Comparison of ENCODE assay signal across 1 cellular context in genomic region chr11:130177782-130178181, GRCh38.
TF ChIP-seq lines count a peak whose summit lies in the region.

No MANE protein-coding gene starts in this region.

TF ChIP-seq in HepG2, 621 proteins besides CTCF, POLR2A, EP300 and RAD21:
- TF ChIP-seq ZBTB33 (CRISPR knock-in tag; IDR thresholded peaks at IDR 0.05): 0 out of 2 replicates have a peak, but pooled peaks have one; percentile 30
- TF ChIP-seq ZNF574 (CRISPR knock-in tag; IDR thresholded peaks at IDR 0.05): no peak
- no peak for TF ChIP-seq FIP1L1 (IDR thresholded peaks at IDR 0.05; ENCODE audit: borderline replicate concordance, insufficient read depth, low read depth, low read length)
